In the genomic region with DNA sequence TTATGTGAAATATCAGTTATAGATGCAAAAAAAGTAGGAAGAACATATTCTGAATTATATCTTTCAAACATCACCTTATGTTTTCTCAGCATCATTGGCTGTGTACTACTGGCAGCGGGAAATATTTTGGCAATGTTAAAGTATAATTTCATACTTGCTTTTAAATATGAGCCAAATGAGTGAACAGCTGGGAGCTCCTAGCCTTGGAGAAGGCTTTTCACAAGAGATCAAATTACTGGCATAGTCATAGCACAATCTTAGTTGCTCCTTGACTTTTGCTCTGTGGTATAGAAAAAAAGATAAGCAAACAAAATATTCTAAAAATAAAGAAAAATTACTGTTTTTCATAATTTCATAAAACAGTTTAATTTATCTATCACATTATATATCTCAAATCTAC, we compare ENCODE assay signal across 21 cellular contexts.
"Had no signal": no experiment of that assay in that cellular context is flagged by ENCODE, and none has a peak within 500 bp of the region (broad histone marks: within the 10 kb centered on the region; RNA-seq: fewer than 3 reads in every experiment).

No MANE protein-coding gene starts in this region.

- H3K4me1 ChIP-seq: upper lobe of left lung had no signal

- ATAC-seq: activated CD8-positive, alpha-beta T cell treated with anti-CD3 and anti-CD28 coated beads, Interleukin-2, amount 10 ng/mL, durations not matched to agents 7 days and 5 days; effector memory CD8-positive, alpha-beta T cell; esophagus mucosa; left lobe of liver; naive thymus-derived CD8-positive, alpha-beta T cell; right cardiac atrium; stimulated activated naive CD8-positive, alpha-beta T cell treated with anti-CD3 and anti-CD28 coated beads, Interleukin-15, Interleukin-2, amounts not matched to agents 100 U/mL and 50 U/mL, for 24 hours had no signal

- H3K4me2 ChIP-seq: hepatocyte had no signal

- H3K27me3 ChIP-seq: dorsolateral prefrontal cortex, hepatocyte, upper lobe of left lung had no signal

- H3K36me3 ChIP-seq: upper lobe of left lung, WERI-Rb-1 had no signal

- H3K4me3 ChIP-seq: dorsolateral prefrontal cortex, hepatocyte, lung, upper lobe of left lung had no signal

- H3K79me2 ChIP-seq: hepatocyte had no signal

- H2AFZ ChIP-seq: hepatocyte had no signal

- DNase-seq: activated CD4-positive, alpha-beta T cell treated with anti-CD3 and anti-CD28 coated beads, Interleukin-2, amount 10 ng/mL, durations not matched to agents 7 days and 5 days; activated CD4-positive, CD25-positive, alpha-beta regulatory T cell treated with anti-CD3 and anti-CD28 coated beads, Interleukin-2, amount 50 U/mL, for 72 hours; activated CD8-positive, alpha-beta T cell treated with anti-CD3 and anti-CD28 coated beads, Interleukin-2, amount 10 ng/mL, durations not matched to agents 7 days and 5 days; activated gamma-delta T cell; aorta; central memory CD4-positive, alpha-beta T cell; dorsolateral prefrontal cortex; effector memory CD8-positive, alpha-beta T cell; glutamatergic neuron; immature natural killer cell; naive thymus-derived CD8-positive, alpha-beta T cell; right cardiac atrium; stimulated activated CD4-positive, alpha-beta T cell treated with anti-CD3 and anti-CD28 coated beads, Interleukin-12 subunit alpha, Interleukin-12 subunit beta, amount 100 ng/mL, for 4 hours; stimulated activated CD4-positive, alpha-beta T cell treated with anti-CD3 and anti-CD28 coated beads, Interleukin-4, amount 100 ng/mL, for 4 hours; stimulated activated naive CD8-positive, alpha-beta T cell treated with anti-CD3 and anti-CD28 coated beads, Interleukin-15, Interleukin-2, amounts not matched to agents 100 U/mL and 50 U/mL, for 24 hours; upper lobe of left lung; WERI-Rb-1 had no signal

- H3K27ac ChIP-seq: dorsolateral prefrontal cortex, hepatocyte, upper lobe of left lung, WERI-Rb-1 had no signal
